ENCODE assay signal across 19 cellular contexts in genomic region chr9:114674076-114674797, GRCh38. TPM values are rescaled to one million over a fixed set of nuclear protein-coding genes. Genes with fewer than 3 reads are reported as not detected.
DNase-seq lines count a peak whose midpoint lies in the region; ATAC-seq, FAIRE-seq and TF ChIP-seq lines count a peak whose summit lies in the region.
"Had no signal": no experiment of that assay in that cellular context is flagged by ENCODE, and none has a peak within 500 bp of the region (broad histone marks: within the 10 kb centered on the region; RNA-seq: fewer than 3 reads in every experiment).

No MANE protein-coding gene starts in this region.

- no peak overlapping the region for H2AK5ac ChIP-seq in IMR-90 (ENCODE audit: low read depth, low read length)

- in situ Hi-C loops in IMR-90 (cut with MboI; ENCODE audit: low sequenced_read_pairs): no loop called here
- in situ Hi-C loops in ACHN (cut with HindIII; ENCODE audit: low pct_ligation_motif_present, low pct_unique_long_range_greater_than_20kb, low sequenced_read_pairs): no loop called here

- peaks cover 4% of the 10 kb centered on the region for H3K36me3 Mint-ChIP-seq in activated naive CD4-positive, alpha-beta T cell treated with anti-CD3 and anti-CD28 coated beads, Interleukin-2, amount 50 U/mL, for 24 hours
- no peaks in the 10 kb centered on the region for H3K36me3 Mint-ChIP-seq in activated naive CD4-positive, alpha-beta T cell treated with anti-CD3 and anti-CD28 coated beads, Interleukin-2, amount 10 ng/mL, durations not matched to agents 7 days and 5 days
- H3K36me3 Mint-ChIP-seq in astrocyte (ENCODE audit: low read depth, unreplicated experiment) (no peaks in the 10 kb centered on the region), mesothelial cell of epicardium (peaks cover 4% of the 10 kb centered on the region)
- H3K36me3 Mint-ChIP-seq: CD4-positive, CD25-positive, alpha-beta regulatory T cell had no signal

- H3K9me3 ChIP-seq in IMR-90 (ENCODE audit: control insufficient read depth, insufficient read depth, low read length) (no peaks in the 10 kb centered on the region), astrocyte (ENCODE audit: insufficient read depth, low read depth, low read length) (no peaks in the 10 kb centered on the region), ascending aorta (no peaks in the 10 kb centered on the region), ovary (no peaks in the 10 kb centered on the region)
- H3K9me3 ChIP-seq: BLaER1 treated with 17β-estradiol and CSF1 and Interleukin-3, amounts not matched to agents 10 nM and 100 nM; HAP-1 had no signal

- CTCF ChIA-PET in activated naive CD4-positive, alpha-beta T cell treated with anti-CD3 and anti-CD28 coated beads, Interleukin-2, amount 10 ng/mL, durations not matched to agents 7 days and 5 days (lab: Charles Lee): interaction anchor here (1.6 kb wide), 1 partner anchor 14 kb away, joined by 4 read pairs; no protein-coding TSS in a partner anchor
- CTCF ChIA-PET in IMR-90 (lab: Yijun Ruan, JAX): interaction anchor here (0.6 kb wide), 1 partner anchor 1460 kb away, joined by 9 read pairs; no protein-coding TSS in a partner anchor

- dilution Hi-C loops in IMR-90 (cut with HindIII; ENCODE audit: low sequenced_read_pairs, unreplicated experiment): no loop called here

- H3K4me1 ChIP-seq in IMR-90 (ENCODE audit: control insufficient read depth, insufficient read depth, low read length) (peaks cover 12% of the 10 kb centered on the region), astrocyte (ENCODE audit: insufficient read depth, low read length) (peaks cover 22% of the 10 kb centered on the region), ascending aorta (peaks cover 0 to 4% of the 10 kb centered on the region in 2 donors), ovary (ENCODE audit: insufficient read depth) (no peaks in the 10 kb centered on the region)
- H3K4me1 ChIP-seq: HAP-1 had no signal

- BruUV-seq in IMR-90 (replicated peaks; lab: Mats Ljungman, UMichigan): no TSS peak

- intact Hi-C loops in IMR-90 (cut with micrococcal nuclease): no loop called here
- intact Hi-C loops in ascending aorta (cut with DNase I): no loop called here
- intact Hi-C loops in ovary (cut with DNase I): no loop called here

- no peaks in the 10 kb centered on the region for H3K9me3 Mint-ChIP-seq in activated naive CD4-positive, alpha-beta T cell treated with anti-CD3 and anti-CD28 coated beads, Interleukin-2, amount 50 U/mL, for 24 hours
- H3K9me3 Mint-ChIP-seq in activated naive CD4-positive, alpha-beta T cell treated with anti-CD3 and anti-CD28 coated beads, Interleukin-2, amount 10 ng/mL, durations not matched to agents 7 days and 5 days: no peaks in the 10 kb centered on the region
- H3K9me3 Mint-ChIP-seq in astrocyte (ENCODE audit: unreplicated experiment): peaks cover 1% of the 10 kb centered on the region
- peaks cover 12% of the 10 kb centered on the region for H3K9me3 Mint-ChIP-seq in mesothelial cell of epicardium
- H3K9me3 Mint-ChIP-seq: HFFc6 had no signal

- ATAC-seq in IMR-90 (ENCODE audit: low read depth): no peak

- no peak for TF ChIP-seq CTCF in IMR-90 (conservative IDR thresholded peaks at IDR 0.05; ENCODE audit: low read depth, low read length)
- no peak for TF ChIP-seq CTCF in astrocyte (IDR thresholded peaks at IDR 0.05; ENCODE audit: insufficient read depth, low read depth, low read length)
- no peak for TF ChIP-seq CTCF in mesothelial cell of epicardium (IDR thresholded peaks at IDR 0.05; ENCODE audit: unreplicated experiment)
- no peak for TF ChIP-seq CTCF in ascending aorta (IDR thresholded peaks at IDR 0.05)
- no peak for TF ChIP-seq CTCF in ovary (IDR thresholded peaks at IDR 0.05)

- H2BK15ac ChIP-seq in IMR-90 (ENCODE audit: low read depth, low read length): no peak overlapping the region

- peaks cover 3% of the 10 kb centered on the region for H3K27me3 Mint-ChIP-seq in activated naive CD4-positive, alpha-beta T cell treated with anti-CD3 and anti-CD28 coated beads, Interleukin-2, amount 50 U/mL, for 24 hours
- H3K27me3 Mint-ChIP-seq in activated naive CD4-positive, alpha-beta T cell treated with anti-CD3 and anti-CD28 coated beads, Interleukin-2, amount 10 ng/mL, durations not matched to agents 7 days and 5 days: peaks cover 26% of the 10 kb centered on the region
- H3K27me3 Mint-ChIP-seq in astrocyte (ENCODE audit: low read depth, unreplicated experiment) (no peaks in the 10 kb centered on the region), mesothelial cell of epicardium (ENCODE audit: low read depth) (no peaks in the 10 kb centered on the region)

- H3K27ac Mint-ChIP-seq in activated naive CD4-positive, alpha-beta T cell treated with anti-CD3 and anti-CD28 coated beads, Interleukin-2, amount 50 U/mL, for 24 hours: peak overlapping the region; percentile 8
- no peak overlapping the region for H3K27ac Mint-ChIP-seq in activated naive CD4-positive, alpha-beta T cell treated with anti-CD3 and anti-CD28 coated beads, Interleukin-2, amount 10 ng/mL, durations not matched to agents 7 days and 5 days
- H3K27ac Mint-ChIP-seq in astrocyte (ENCODE audit: unreplicated experiment) (peak overlapping the region; percentile 16), mesothelial cell of epicardium (peak overlapping the region; percentile 39)
- H3K27ac Mint-ChIP-seq: CD4-positive, CD25-positive, alpha-beta regulatory T cell; HFFc6 had no signal

- H3K79me1 ChIP-seq in IMR-90 (ENCODE audit: low read depth in 1 of 2, low read length in 2 of 2): no peaks in the 10 kb centered on the region

- DNase-seq in activated naive CD4-positive, alpha-beta T cell treated with anti-CD3 and anti-CD28 coated beads, Interleukin-2, amount 10 ng/mL, durations not matched to agents 7 days and 5 days: no peak
- DNase-seq in IMR-90 (no peak), astrocyte (ENCODE audit: low read depth) (peak; percentile 45), mesothelial cell of epicardium (ENCODE audit: low spot score in 2 of 2, unreplicated experiment in 2 of 2) (no peak), ACHN (no peak), ascending aorta (ENCODE audit: low spot score in 2 of 2) (no peak), ovary (no peak)
- DNase-seq: AML-193; CD4-positive, CD25-positive, alpha-beta regulatory T cell; GOT3; HFFc6 had no signal

- H3K4ac ChIP-seq in IMR-90 (ENCODE audit: low read depth, low read length): 0 out of 2 replicates have a peak overlapping the region, but pooled peaks have one; percentile 2

- POLR2A ChIA-PET in IMR-90 (lab: Charles Lee; ENCODE audit: unreplicated experiment): no interaction called here

- H3K14ac ChIP-seq in IMR-90 (replicated peaks; ENCODE audit: low read depth, low read length): no peak overlapping the region

- H3K27ac ChIP-seq in IMR-90 (ENCODE audit: insufficient read depth, low read length) (no peak overlapping the region), astrocyte (ENCODE audit: low read depth, low read length) (no peak overlapping the region), ascending aorta (no peak overlapping the region), ovary (no peak overlapping the region)
- H3K27ac ChIP-seq: 22Rv1; BLaER1 treated with 17β-estradiol and CSF1 and Interleukin-3, amounts not matched to agents 10 nM and 100 nM had no signal

- H3K4me3 ChIP-seq in IMR-90 (ENCODE audit: insufficient read depth, low read depth, low read length) (no peak overlapping the region), astrocyte (ENCODE audit: insufficient read depth, low read depth, low read length) (no peak overlapping the region), ascending aorta (no peak overlapping the region), ovary (no peak overlapping the region)
- H3K4me3 ChIP-seq: BLaER1 treated with 17β-estradiol and CSF1 and Interleukin-3, amounts not matched to agents 10 nM and 100 nM; HAP-1 had no signal

- TF ChIP-seq EP300 in ovary (IDR thresholded peaks at IDR 0.05): no peak

- H3K79me2 ChIP-seq in astrocyte (ENCODE audit: insufficient read depth, low read length): no peaks in the 10 kb centered on the region

- peaks cover 7% of the 10 kb centered on the region for H3K9me1 ChIP-seq in IMR-90 (ENCODE audit: insufficient read depth, low read length)

- no peak for TF ChIP-seq RAD21 in IMR-90 (IDR thresholded peaks at IDR 0.05; ENCODE audit: low read length)

- no peaks in the 10 kb centered on the region for H4K20me1 ChIP-seq in IMR-90 (ENCODE audit: insufficient read depth, low read length)
- H4K20me1 ChIP-seq in astrocyte (ENCODE audit: insufficient read depth, low read length): no peaks in the 10 kb centered on the region
- H4K20me1 ChIP-seq: BLaER1 treated with 17β-estradiol and CSF1 and Interleukin-3, amounts not matched to agents 10 nM and 100 nM had no signal

- WGBS in IMR-90 (ENCODE audit: extremely low coverage in 2 of 2, insufficient read length in 1 of 2), 2 experiments: no CpG with 5 or more reads among the region's 2 CpGs
- WGBS in ovary, 3 donors: 77 to 98% (median 81%) methylated on average over 2 of the region's 2 CpGs

- TF ChIP-seq POLR2A in IMR-90 (IDR thresholded peaks at IDR 0.05; ENCODE audit: low read depth, low read length) (no peak), ovary (IDR thresholded peaks at IDR 0.05) (no peak)

- no peak overlapping the region for H3K4me2 ChIP-seq in IMR-90 (ENCODE audit: low read depth, low read length)
- peak overlapping the region; percentile 11 for H3K4me2 ChIP-seq in astrocyte (ENCODE audit: low read length)
- H3K4me2 ChIP-seq: BLaER1 treated with 17β-estradiol and CSF1 and Interleukin-3, amounts not matched to agents 10 nM and 100 nM had no signal

- H4K91ac ChIP-seq in IMR-90 (ENCODE audit: insufficient read depth, low read depth, low read length): no peak overlapping the region

- no peak overlapping the region for H2AK9ac ChIP-seq in IMR-90 (replicated peaks; ENCODE audit: low read depth, low read length, poor library complexity)

- H2AFZ ChIP-seq in IMR-90 (replicated peaks; ENCODE audit: low read length, poor library complexity) (no peak overlapping the region), astrocyte (ENCODE audit: low read depth, low read length) (no peak overlapping the region)

- H3K9ac ChIP-seq in IMR-90 (ENCODE audit: low read depth, low read length) (no peak overlapping the region), astrocyte (ENCODE audit: low read length) (no peak overlapping the region)
- H3K9ac ChIP-seq: BLaER1 treated with 17β-estradiol and CSF1 and Interleukin-3, amounts not matched to agents 10 nM and 100 nM had no signal

- no peak overlapping the region for H3K56ac ChIP-seq in IMR-90 (ENCODE audit: extremely low read depth, insufficient read depth, low read length)

- H3K4me1 Mint-ChIP-seq in activated naive CD4-positive, alpha-beta T cell treated with anti-CD3 and anti-CD28 coated beads, Interleukin-2, amount 50 U/mL, for 24 hours: no peaks in the 10 kb centered on the region
- peaks cover 21% of the 10 kb centered on the region for H3K4me1 Mint-ChIP-seq in activated naive CD4-positive, alpha-beta T cell treated with anti-CD3 and anti-CD28 coated beads, Interleukin-2, amount 10 ng/mL, durations not matched to agents 7 days and 5 days
- H3K4me1 Mint-ChIP-seq in astrocyte (ENCODE audit: low read depth, unreplicated experiment) (peaks cover 35% of the 10 kb centered on the region), mesothelial cell of epicardium (peaks cover 45% of the 10 kb centered on the region)
- H3K4me1 Mint-ChIP-seq: CD4-positive, CD25-positive, alpha-beta regulatory T cell had no signal

- no peak overlapping the region for H2BK5ac ChIP-seq in IMR-90 (ENCODE audit: low read depth, low read length, poor library complexity, severe bottlenecking)

- H2BK20ac ChIP-seq in IMR-90 (ENCODE audit: low read depth, low read length): no peak overlapping the region; the same call in 1 of the 2 replicates

- H3K23ac ChIP-seq in IMR-90 (ENCODE audit: low read depth, low read length): no peak overlapping the region

- H3K4me3 Mint-ChIP-seq in activated naive CD4-positive, alpha-beta T cell treated with anti-CD3 and anti-CD28 coated beads, Interleukin-2, amount 50 U/mL, for 24 hours: no peak overlapping the region
- H3K4me3 Mint-ChIP-seq in activated naive CD4-positive, alpha-beta T cell treated with anti-CD3 and anti-CD28 coated beads, Interleukin-2, amount 10 ng/mL, durations not matched to agents 7 days and 5 days: no peak overlapping the region
- H3K4me3 Mint-ChIP-seq in astrocyte (ENCODE audit: unreplicated experiment) (no peak overlapping the region), mesothelial cell of epicardium (no peak overlapping the region)
- H3K4me3 Mint-ChIP-seq: CD4-positive, CD25-positive, alpha-beta regulatory T cell; HFFc6 had no signal

- H3K36me3 ChIP-seq in IMR-90 (ENCODE audit: control insufficient read depth, insufficient read depth, low read length) (no peaks in the 10 kb centered on the region), astrocyte (ENCODE audit: insufficient read depth, low read length) (no peaks in the 10 kb centered on the region), ascending aorta (no peaks in the 10 kb centered on the region), ovary (no peaks in the 10 kb centered on the region)
- H3K36me3 ChIP-seq: BLaER1 treated with 17β-estradiol and CSF1 and Interleukin-3, amounts not matched to agents 10 nM and 100 nM; HAP-1 had no signal

- peaks cover 2% of the 10 kb centered on the region; the same call in 1 of the 2 replicates for H3K27me3 ChIP-seq in IMR-90 (ENCODE audit: control insufficient read depth, insufficient read depth, low read length)
- H3K27me3 ChIP-seq in astrocyte (ENCODE audit: insufficient read depth, low read length): no peaks in the 10 kb centered on the region
- H3K27me3 ChIP-seq in ascending aorta: no peaks in the 10 kb centered on the region
- H3K27me3 ChIP-seq in ovary: no peaks in the 10 kb centered on the region
- H3K27me3 ChIP-seq: BLaER1 treated with 17β-estradiol and CSF1 and Interleukin-3, amounts not matched to agents 10 nM and 100 nM had no signal

- H2BK120ac ChIP-seq in IMR-90 (ENCODE audit: low read depth, low read length): no peak overlapping the region

- FAIRE-seq in astrocyte (lab: Jason Lieb, UNC): no peak
- FAIRE-seq: GM18507 had no signal

- no peak overlapping the region for H4K8ac ChIP-seq in IMR-90 (ENCODE audit: low read depth in 2 of 2, low read length in 2 of 2)

- H4K5ac ChIP-seq in IMR-90 (ENCODE audit: low read depth, low read length): no peak overlapping the region

- H3K18ac ChIP-seq in IMR-90 (ENCODE audit: low read depth, low read length): peak overlapping the region; percentile 38; the same call in 1 of the 2 replicates

RNA-seq across cellular contexts. Expression of gene TEX48, which starts 7.8 kb away (rescaled TPM):
- not detected in 2 replicates for total RNA-seq in IMR-90 (2012; rRNA removed)
- polyA plus RNA-seq in IMR-90 (2012; rRNA removed): not detected in 2 replicates
- polyA plus RNA-seq in IMR-90 (2012; cell fraction: cytosol; rRNA removed): not detected in 2 replicates
- not detected in 2 replicates for polyA plus RNA-seq in IMR-90 (2012; cell fraction: nucleus; rRNA removed; ENCODE audit: low replicate concordance)
- total RNA-seq in astrocyte: not detected in 2 replicates
- not detected in 3 replicates for total RNA-seq in mesothelial cell of epicardium
- not detected for total RNA-seq in ascending aorta
- not detected for total RNA-seq in ovary
- polyA plus RNA-seq in ovary: not detected
- total RNA-seq: A673; CD4-positive, CD25-positive, alpha-beta regulatory T cell; Daoy; HFFc6 had no signal
- polyA plus RNA-seq: CD4-positive, CD25-positive, alpha-beta regulatory T cell had no signal

RNA-seq across cellular contexts. Expression of gene TEX53, which starts 16.6 kb away (rescaled TPM):
- not detected in 2 replicates for total RNA-seq in IMR-90 (2012; rRNA removed)
- polyA plus RNA-seq in IMR-90 (2012; rRNA removed): not detected in 2 replicates
- polyA plus RNA-seq in IMR-90 (2012; cell fraction: cytosol; rRNA removed): not detected in 2 replicates
- polyA plus RNA-seq in IMR-90 (2012; cell fraction: nucleus; rRNA removed; ENCODE audit: low replicate concordance): not detected in 2 replicates
- not detected in 2 replicates for total RNA-seq in astrocyte
- total RNA-seq in mesothelial cell of epicardium: not detected in 3 replicates
- total RNA-seq in ascending aorta: not detected
- total RNA-seq in ovary: not detected
- polyA plus RNA-seq in ovary: not detected
- total RNA-seq: A673; CD4-positive, CD25-positive, alpha-beta regulatory T cell; Daoy; HFFc6; HT1080 had no signal
- polyA plus RNA-seq: CD4-positive, CD25-positive, alpha-beta regulatory T cell had no signal
